ENCODE assay signal across 8 cellular contexts in the genomic region with DNA sequence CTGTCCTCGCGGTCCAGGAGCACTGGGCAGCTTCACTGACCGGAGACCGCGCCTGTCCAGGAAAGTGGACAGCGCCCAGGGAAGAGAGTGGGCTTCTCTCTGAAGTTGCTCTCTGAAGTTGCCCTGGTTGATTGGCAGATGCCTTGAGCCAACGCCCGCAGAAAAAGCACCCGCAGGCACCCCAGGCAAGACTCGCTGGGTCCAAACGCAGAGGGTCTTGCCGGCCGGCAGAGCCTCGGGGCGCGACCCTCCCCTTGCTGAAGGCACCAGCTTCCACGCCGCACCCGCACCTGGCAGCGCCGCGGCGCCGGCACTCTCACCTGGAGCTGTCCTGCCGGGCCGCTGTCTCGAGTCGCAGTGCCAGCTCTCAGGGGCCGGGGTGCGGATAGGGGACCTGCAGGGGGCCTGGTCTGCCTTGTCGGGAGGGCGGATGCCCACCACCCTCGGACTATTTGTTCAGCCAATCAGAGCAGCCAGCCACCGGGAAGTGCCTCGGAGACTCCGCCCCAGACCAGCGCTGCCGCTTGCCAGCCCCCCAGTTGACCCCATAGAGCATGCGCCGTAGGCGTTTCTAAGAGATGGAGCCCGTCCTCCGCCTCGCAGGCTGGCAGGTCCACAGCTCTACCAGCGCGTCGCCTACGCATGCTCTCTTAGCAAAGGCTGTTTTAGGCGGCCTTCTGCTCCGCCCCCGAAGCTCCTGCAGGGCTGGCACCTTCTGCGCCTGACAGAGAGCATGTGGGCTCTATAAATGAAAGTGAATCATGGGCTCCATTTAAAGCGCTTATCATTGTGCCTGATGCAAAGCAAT. TPM values are rescaled to one million over a fixed set of nuclear protein-coding genes. Genes with fewer than 3 reads are reported as not detected.
DNase-seq lines count a peak whose midpoint lies in the region; ATAC-seq and TF ChIP-seq lines count a peak whose summit lies in the region.

A gene (minus strand): TSS at position 359 of the 808 bp plus-strand sequence. CDS start 4,127 bp downstream, outside the sequence.

- H3K27ac Mint-ChIP-seq in CD14-positive monocyte: peak within 1 kb of the TSS; percentile 28 to 93 (median 72)

- H3K9ac ChIP-seq in liver (ENCODE audit: low read depth in 1 of 2, low read length in 2 of 2): peak within 1 kb of the TSS; percentile 64 to 78

- intact Hi-C loops in CD14-positive monocyte (cut with micrococcal nuclease): no loop called here

- TF ChIP-seq RAD21 in liver (IDR thresholded peaks at IDR 0.05): peak; percentile 46 to 58

- under 1% methylated on average over 53 of the region's 53 CpGs for WGBS in liver

- no peaks in the 10 kb centered on the region for H3K9me3 ChIP-seq in liver (ENCODE audit: control insufficient read depth in 4 of 4, low read length in 3 of 4)

- H3K4me1 ChIP-seq in liver (ENCODE audit: control insufficient read depth in 4 of 4, insufficient read depth in 4 of 4, low read length in 3 of 4): peaks cover 1 to 11% (median 10%) of the 10 kb centered on the region in 4 donors

- ATAC-seq in GM19397 (IDR thresholded peaks at IDR 0.05; ENCODE audit: unreplicated experiment): peak; percentile 97
- ATAC-seq in HG03571 (IDR thresholded peaks at IDR 0.05; ENCODE audit: unreplicated experiment): peak; percentile 97

- H3K27ac ChIP-seq in liver (ENCODE audit: low read depth in 1 of 2, low read length in 2 of 2): peak within 1 kb of the TSS; percentile 84 to 86

- DNase-seq in CD14-positive monocyte (ENCODE audit: low spot score) (peak; percentile 82), NCI-H82 (lab: John Stamatoyannopoulos, UW) (peak; percentile 96), dermis microvascular lymphatic vessel endothelial cell (ENCODE audit: low read depth in 2 of 2) (peak; percentile 89 to 94)
- DNase-seq in activated CD4-positive, alpha-beta T cell treated with anti-CD3 and anti-CD28 coated beads, Interleukin-2, amount 50 U/mL, for 48 hours: peak; percentile 93 to 96
- DNase-seq in stimulated activated CD4-positive, alpha-beta T cell treated with anti-CD3 and anti-CD28 coated beads, Interleukin-4, amount 100 ng/mL, for 24 hours: peak; percentile 96

- H3K4me3 Mint-ChIP-seq in CD14-positive monocyte: peak within 1 kb of the TSS; percentile 87 to 94

- peaks cover 49% of the 10 kb centered on the region for H3K4me1 Mint-ChIP-seq in CD14-positive monocyte

- no peaks in the 10 kb centered on the region for H3K27me3 ChIP-seq in liver (ENCODE audit: control insufficient read depth in 4 of 4, insufficient read depth in 4 of 4, low read length in 3 of 4)

- peaks cover 5 to 13% (median 7%) of the 10 kb centered on the region in 7 donors for H3K9me3 Mint-ChIP-seq in CD14-positive monocyte

- H3K36me3 Mint-ChIP-seq in CD14-positive monocyte: peaks cover 0 to 7% of the 10 kb centered on the region in 2 donors

- no peak for TF ChIP-seq CTCF in CD14-positive monocyte (IDR thresholded peaks at IDR 0.05)
- TF ChIP-seq CTCF in liver (IDR thresholded peaks at IDR 0.05; ENCODE audit: low read depth, low read length, missing input control): no peak

- H3K4me3 ChIP-seq in liver (ENCODE audit: low read depth in 1 of 3, low read length in 3 of 3): peak within 1 kb of the TSS; percentile 74 to 98 (median 81)

- H3K27me3 Mint-ChIP-seq in CD14-positive monocyte (ENCODE audit: low read depth in 3 of 3): no peaks in the 10 kb centered on the region

- H3K36me3 ChIP-seq in liver (ENCODE audit: control insufficient read depth in 4 of 4, insufficient read depth in 3 of 4, low read depth in 1 of 4, low read length in 3 of 4): no peaks in the 10 kb centered on the region

TF ChIP-seq in liver, 16 proteins besides CTCF, POLR2A, EP300 and RAD21:
- TF ChIP-seq, protein P1, sequence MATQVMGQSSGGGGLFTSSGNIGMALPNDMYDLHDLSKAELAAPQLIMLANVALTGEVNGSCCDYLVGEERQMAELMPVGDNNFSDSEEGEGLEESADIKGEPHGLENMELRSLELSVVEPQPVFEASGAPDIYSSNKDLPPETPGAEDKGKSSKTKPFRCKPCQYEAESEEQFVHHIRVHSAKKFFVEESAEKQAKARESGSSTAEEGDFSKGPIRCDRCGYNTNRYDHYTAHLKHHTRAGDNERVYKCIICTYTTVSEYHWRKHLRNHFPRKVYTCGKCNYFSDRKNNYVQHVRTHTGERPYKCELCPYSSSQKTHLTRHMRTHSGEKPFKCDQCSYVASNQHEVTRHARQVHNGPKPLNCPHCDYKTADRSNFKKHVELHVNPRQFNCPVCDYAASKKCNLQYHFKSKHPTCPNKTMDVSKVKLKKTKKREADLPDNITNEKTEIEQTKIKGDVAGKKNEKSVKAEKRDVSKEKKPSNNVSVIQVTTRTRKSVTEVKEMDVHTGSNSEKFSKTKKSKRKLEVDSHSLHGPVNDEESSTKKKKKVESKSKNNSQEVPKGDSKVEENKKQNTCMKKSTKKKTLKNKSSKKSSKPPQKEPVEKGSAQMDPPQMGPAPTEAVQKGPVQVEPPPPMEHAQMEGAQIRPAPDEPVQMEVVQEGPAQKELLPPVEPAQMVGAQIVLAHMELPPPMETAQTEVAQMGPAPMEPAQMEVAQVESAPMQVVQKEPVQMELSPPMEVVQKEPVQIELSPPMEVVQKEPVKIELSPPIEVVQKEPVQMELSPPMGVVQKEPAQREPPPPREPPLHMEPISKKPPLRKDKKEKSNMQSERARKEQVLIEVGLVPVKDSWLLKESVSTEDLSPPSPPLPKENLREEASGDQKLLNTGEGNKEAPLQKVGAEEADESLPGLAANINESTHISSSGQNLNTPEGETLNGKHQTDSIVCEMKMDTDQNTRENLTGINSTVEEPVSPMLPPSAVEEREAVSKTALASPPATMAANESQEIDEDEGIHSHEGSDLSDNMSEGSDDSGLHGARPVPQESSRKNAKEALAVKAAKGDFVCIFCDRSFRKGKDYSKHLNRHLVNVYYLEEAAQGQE (IDR thresholded peaks at IDR 0.05): peak; percentile 94
- peak; percentile 72 for TF ChIP-seq TAF1 (conservative IDR thresholded peaks at IDR 0.05)
- TF ChIP-seq, protein P2, sequence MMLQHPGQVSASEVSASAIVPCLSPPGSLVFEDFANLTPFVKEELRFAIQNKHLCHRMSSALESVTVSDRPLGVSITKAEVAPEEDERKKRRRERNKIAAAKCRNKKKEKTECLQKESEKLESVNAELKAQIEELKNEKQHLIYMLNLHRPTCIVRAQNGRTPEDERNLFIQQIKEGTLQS (IDR thresholded peaks at IDR 0.05): no peak
- TF ChIP-seq HNF4G (IDR thresholded peaks at IDR 0.05): no peak
- peak; percentile 72 to 81 for TF ChIP-seq EGR1 (IDR thresholded peaks at IDR 0.05; ENCODE audit: low read depth in 2 of 2)
- TF ChIP-seq, protein P3, sequence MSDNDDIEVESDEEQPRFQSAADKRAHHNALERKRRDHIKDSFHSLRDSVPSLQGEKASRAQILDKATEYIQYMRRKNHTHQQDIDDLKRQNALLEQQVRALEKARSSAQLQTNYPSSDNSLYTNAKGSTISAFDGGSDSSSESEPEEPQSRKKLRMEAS (IDR thresholded peaks at IDR 0.05): peak; percentile 94
- peak in 1 of 2 donors; percentile 51 for TF ChIP-seq GABPA (IDR thresholded peaks at IDR 0.05 in 1 of 2, conservative IDR thresholded peaks at IDR 0.05 in 1 of 2)
- peak; percentile 55 to 67 for TF ChIP-seq HNF4A (conservative IDR thresholded peaks at IDR 0.05)
- peak; percentile 93 to 96 for TF ChIP-seq RXRA (IDR thresholded peaks at IDR 0.05)
- no peak for TF ChIP-seq FOXA1 (IDR thresholded peaks at IDR 0.05)
- TF ChIP-seq NR2F2 (IDR thresholded peaks at IDR 0.05): peak; percentile 61
- TF ChIP-seq, protein P4, sequence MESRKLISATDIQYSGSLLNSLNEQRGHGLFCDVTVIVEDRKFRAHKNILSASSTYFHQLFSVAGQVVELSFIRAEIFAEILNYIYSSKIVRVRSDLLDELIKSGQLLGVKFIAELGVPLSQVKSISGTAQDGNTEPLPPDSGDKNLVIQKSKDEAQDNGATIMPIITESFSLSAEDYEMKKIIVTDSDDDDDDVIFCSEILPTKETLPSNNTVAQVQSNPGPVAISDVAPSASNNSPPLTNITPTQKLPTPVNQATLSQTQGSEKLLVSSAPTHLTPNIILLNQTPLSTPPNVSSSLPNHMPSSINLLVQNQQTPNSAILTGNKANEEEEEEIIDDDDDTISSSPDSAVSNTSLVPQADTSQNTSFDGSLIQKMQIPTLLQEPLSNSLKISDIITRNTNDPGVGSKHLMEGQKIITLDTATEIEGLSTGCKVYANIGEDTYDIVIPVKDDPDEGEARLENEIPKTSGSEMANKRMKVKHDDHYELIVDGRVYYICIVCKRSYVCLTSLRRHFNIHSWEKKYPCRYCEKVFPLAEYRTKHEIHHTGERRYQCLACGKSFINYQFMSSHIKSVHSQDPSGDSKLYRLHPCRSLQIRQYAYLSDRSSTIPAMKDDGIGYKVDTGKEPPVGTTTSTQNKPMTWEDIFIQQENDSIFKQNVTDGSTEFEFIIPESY (IDR thresholded peaks at IDR 0.05): peak; percentile 50
- TF ChIP-seq JUND (IDR thresholded peaks at IDR 0.05): peak; percentile 27 to 42
- TF ChIP-seq FOXA2 (IDR thresholded peaks at IDR 0.05): no peak
- TF ChIP-seq SP1 (IDR thresholded peaks at IDR 0.05): peak; percentile 83
- TF ChIP-seq YY1 (IDR thresholded peaks at IDR 0.05): peak; percentile 91

RNA-seq across cellular contexts. Expression of the gene that starts here (rescaled TPM):
- polyA plus RNA-seq in CD14-positive monocyte: 100 to 1,000 TPM; 289 to 353 TPM
- total RNA-seq in dermis microvascular lymphatic vessel endothelial cell: 62.5 and 142 TPM in 2 replicates
- total RNA-seq in liver: 100 to 1,000 TPM in 1 of 2 donors, 10 to 100 TPM in 1; 65.4 to 176 TPM
- polyA plus RNA-seq in liver: 10 to 100 TPM; 35.3 to 86.4 TPM

Comparison
In these comparisons a context has a peak if more than half of its experiments do, and no peak if none do; other contexts are left out.
1. Peak in every context shown above with its lines: DNase-seq, ATAC-seq, H3K4me3 ChIP-seq and H3K27ac ChIP-seq.